In the genomic region with DNA sequence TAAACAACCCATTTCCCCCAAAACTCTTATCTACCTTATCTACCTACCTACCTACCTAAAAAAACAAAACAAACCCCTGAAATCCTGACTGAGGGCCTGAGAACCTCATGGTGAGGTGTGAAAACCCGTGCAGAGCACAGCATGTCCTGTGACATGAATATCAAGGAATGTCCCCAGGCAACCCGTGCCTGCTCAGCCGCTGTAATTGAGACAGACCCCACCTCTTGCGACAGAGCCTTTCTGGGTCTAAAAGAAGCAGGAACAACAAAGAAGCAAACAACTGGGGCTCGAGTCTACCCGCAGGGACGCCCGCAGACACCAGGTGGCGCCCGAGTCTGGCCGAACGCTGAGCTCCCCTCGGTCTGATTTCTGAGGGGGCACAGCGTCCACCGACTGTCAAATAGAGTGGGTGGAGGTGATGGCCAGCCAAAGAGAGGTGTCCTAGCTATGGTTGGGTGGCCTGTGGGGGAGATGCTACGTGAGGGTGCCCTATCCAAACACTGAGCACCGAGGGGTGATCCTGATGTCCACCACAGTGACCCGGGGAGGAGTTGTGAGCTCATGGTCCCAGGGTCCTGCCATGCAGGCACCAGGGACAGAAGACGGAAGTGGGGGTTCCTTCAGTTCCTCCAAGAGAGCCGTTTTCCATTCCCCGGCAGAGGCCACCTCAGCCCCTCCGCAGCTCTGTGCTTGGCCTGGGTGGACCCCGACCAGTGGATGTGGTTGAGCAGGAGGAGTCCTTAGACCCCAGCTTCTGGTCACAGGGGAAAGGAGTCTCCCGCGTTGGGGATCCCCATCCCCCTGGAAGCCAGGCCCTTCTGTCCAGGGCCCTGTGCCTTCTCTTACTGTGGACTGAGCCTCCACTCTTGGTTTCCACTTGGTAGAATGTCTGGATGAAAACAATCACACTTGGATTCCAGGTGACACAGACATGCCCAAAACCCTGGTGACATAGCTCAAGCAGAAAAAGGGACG, we compare ENCODE assay signal across 1 cellular context.
A peak's percentile ranks its signal among the peaks of the same experiment; 100 is the strongest.
TF ChIP-seq lines count a peak whose summit lies in the region.

No MANE protein-coding gene starts in this region.

TF ChIP-seq in HepG2, 621 proteins besides CTCF, POLR2A, EP300 and RAD21 (continued from another document and continues in another):
- 0 out of 2 replicates have a peak, but pooled peaks have one; percentile 60 for TF ChIP-seq ZNF318 (CRISPR knock-in tag; IDR thresholded peaks at IDR 0.05)
- TF ChIP-seq HNF1A (IDR thresholded peaks at IDR 0.05; ENCODE audit: low read depth), result no peak
- TF ChIP-seq HNF1A (CRISPR knock-in tag; IDR thresholded peaks at IDR 0.05; ENCODE audit: borderline replicate concordance), result no peak
- TF ChIP-seq ZKSCAN8 (CRISPR knock-in tag; IDR thresholded peaks at IDR 0.05; ENCODE audit: borderline replicate concordance), result no peak
- TF ChIP-seq HNF4G (IDR thresholded peaks at IDR 0.05; ENCODE audit: borderline replicate concordance, low read depth, low read length), result no peak
- no peak for TF ChIP-seq HNF4G (CRISPR knock-in tag; IDR thresholded peaks at IDR 0.05; ENCODE audit: borderline replicate concordance, low read depth)
- TF ChIP-seq HINFP (CRISPR knock-in tag; IDR thresholded peaks at IDR 0.05; ENCODE audit: low read depth), result no peak
- TF ChIP-seq RFX1 (IDR thresholded peaks at IDR 0.05), result no peak
- TF ChIP-seq, protein P1, sequence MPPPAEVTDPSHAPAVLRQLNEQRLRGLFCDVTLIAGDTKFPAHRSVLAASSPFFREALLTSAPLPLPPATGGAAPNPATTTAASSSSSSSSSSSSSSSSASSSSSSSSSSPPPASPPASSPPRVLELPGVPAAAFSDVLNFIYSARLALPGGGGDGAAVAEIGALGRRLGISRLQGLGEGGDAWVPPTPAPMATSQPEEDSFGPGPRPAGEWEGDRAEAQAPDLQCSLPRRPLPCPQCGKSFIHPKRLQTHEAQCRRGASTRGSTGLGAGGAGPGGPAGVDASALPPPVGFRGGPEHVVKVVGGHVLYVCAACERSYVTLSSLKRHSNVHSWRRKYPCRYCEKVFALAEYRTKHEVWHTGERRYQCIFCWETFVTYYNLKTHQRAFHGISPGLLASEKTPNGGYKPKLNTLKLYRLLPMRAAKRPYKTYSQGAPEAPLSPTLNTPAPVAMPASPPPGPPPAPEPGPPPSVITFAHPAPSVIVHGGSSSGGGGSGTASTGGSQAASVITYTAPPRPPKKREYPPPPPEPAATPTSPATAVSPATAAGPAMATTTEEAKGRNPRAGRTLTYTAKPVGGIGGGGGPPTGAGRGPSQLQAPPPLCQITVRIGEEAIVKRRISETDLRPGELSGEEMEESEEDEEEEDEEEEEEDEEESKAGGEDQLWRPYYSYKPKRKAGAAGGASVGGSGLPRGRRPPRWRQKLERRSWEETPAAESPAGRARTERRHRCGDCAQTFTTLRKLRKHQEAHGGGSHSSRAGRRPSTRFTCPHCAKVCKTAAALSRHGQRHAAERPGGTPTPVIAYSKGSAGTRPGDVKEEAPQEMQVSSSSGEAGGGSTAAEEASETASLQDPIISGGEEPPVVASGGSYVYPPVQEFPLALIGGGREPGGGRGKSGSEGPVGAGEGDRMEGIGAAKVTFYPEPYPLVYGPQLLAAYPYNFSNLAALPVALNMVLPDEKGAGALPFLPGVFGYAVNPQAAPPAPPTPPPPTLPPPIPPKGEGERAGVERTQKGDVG (CRISPR knock-in tag; IDR thresholded peaks at IDR 0.05; ENCODE audit: borderline replicate concordance), result no peak
- TF ChIP-seq SMARCC2 (IDR thresholded peaks at IDR 0.05), result no peak
- TF ChIP-seq, protein P2, sequence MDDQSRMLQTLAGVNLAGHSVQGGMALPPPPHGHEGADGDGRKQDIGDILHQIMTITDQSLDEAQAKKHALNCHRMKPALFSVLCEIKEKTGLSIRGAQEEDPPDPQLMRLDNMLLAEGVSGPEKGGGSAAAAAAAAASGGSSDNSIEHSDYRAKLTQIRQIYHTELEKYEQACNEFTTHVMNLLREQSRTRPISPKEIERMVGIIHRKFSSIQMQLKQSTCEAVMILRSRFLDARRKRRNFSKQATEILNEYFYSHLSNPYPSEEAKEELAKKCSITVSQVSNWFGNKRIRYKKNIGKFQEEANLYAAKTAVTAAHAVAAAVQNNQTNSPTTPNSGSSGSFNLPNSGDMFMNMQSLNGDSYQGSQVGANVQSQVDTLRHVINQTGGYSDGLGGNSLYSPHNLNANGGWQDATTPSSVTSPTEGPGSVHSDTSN (CRISPR knock-in tag; IDR thresholded peaks at IDR 0.05; ENCODE audit: borderline replicate concordance), result no peak
- TF ChIP-seq ZNF256 (CRISPR knock-in tag; conservative IDR thresholded peaks at IDR 0.05), result no peak
- no peak for TF ChIP-seq KLF9 (CRISPR knock-in tag; IDR thresholded peaks at IDR 0.05; ENCODE audit: low read depth)
- no peak for TF ChIP-seq HCFC1 (IDR thresholded peaks at IDR 0.05; ENCODE audit: low read depth, low read length)
- TF ChIP-seq TCF7L2 (IDR thresholded peaks at IDR 0.05; ENCODE audit: low read depth, low read length), result no peak
- TF ChIP-seq, protein P3, sequence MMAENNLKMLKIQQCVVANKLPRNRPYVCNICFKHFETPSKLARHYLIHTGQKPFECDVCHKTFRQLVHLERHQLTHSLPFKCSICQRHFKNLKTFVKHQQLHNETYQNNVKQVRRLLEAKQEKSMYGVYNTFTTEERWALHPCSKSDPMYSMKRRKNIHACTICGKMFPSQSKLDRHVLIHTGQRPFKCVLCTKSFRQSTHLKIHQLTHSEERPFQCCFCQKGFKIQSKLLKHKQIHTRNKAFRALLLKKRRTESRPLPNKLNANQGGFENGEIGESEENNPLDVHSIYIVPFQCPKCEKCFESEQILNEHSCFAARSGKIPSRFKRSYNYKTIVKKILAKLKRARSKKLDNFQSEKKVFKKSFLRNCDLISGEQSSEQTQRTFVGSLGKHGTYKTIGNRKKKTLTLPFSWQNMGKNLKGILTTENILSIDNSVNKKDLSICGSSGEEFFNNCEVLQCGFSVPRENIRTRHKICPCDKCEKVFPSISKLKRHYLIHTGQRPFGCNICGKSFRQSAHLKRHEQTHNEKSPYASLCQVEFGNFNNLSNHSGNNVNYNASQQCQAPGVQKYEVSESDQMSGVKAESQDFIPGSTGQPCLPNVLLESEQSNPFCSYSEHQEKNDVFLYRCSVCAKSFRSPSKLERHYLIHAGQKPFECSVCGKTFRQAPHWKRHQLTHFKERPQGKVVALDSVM (CRISPR knock-in tag; IDR thresholded peaks at IDR 0.05), result no peak
- TF ChIP-seq, protein P4, sequence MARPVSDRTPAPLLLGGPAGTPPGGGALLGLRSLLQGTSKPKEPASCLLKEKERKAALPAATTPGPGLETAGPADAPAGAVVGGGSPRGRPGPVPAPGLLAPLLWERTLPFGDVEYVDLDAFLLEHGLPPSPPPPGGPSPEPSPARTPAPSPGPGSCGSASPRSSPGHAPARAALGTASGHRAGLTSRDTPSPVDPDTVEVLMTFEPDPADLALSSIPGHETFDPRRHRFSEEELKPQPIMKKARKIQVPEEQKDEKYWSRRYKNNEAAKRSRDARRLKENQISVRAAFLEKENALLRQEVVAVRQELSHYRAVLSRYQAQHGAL (CRISPR knock-in tag; IDR thresholded peaks at IDR 0.05; ENCODE audit: not compliant biosample characterization), result no peak
- TF ChIP-seq, protein P5, sequence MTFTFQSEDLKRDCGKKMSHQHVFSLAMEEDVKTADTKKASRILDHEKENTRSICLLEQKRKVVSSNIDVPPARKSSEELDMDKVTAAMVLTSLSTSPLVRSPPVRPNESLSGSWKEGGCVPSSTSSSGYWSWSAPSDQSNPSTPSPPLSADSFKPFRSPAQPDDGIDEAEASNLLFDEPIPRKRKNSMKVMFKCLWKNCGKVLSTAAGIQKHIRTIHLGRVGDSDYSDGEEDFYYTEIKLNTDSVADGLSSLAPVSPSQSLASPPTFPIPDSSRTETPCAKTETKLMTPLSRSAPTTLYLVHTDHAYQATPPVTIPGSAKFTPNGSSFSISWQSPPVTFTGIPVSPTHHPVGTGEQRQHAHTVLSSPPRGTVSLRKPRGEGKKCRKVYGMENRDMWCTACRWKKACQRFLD (CRISPR knock-in tag; IDR thresholded peaks at IDR 0.05; ENCODE audit: borderline replicate concordance), result no peak
- TF ChIP-seq THAP7 (CRISPR knock-in tag; IDR thresholded peaks at IDR 0.05), result no peak
- TF ChIP-seq BORCS8-MEF2B (CRISPR knock-in tag; IDR thresholded peaks at IDR 0.05), result peak; percentile 71; the same call in 1 of the 2 replicates
- TF ChIP-seq ZFX (CRISPR knock-in tag; IDR thresholded peaks at IDR 0.05; ENCODE audit: low read depth), result no peak
- TF ChIP-seq SAFB2 (CRISPR knock-in tag; IDR thresholded peaks at IDR 0.05; ENCODE audit: borderline replicate concordance, low read depth), result no peak
